ENCODE assay signal across 24 cellular contexts in the genomic region with DNA sequence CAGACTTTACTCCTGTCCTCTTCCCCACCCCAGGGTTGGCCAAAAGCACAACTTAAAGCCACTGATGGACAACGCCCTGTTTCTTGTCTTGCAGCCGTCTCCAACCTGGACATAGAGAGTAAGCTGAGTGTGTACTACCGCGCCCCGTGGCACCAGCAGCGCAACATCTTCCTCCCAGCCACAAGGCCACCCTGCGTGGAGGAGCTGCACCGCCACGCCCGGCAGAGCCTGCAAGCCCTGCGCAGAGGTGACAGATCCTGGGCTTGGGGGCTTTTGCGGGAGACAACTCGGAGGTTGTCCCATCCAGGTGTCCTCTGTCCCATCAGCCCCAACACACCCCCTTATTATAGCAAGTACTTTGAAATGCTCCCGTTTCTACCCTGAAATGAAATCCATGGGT.
"Had no signal": no experiment of that assay in that cellular context is flagged by ENCODE, and none has a peak within 500 bp of the region (broad histone marks: within the 10 kb centered on the region; RNA-seq: fewer than 3 reads in every experiment).

No MANE protein-coding gene starts in this region.

- H3K27me3 ChIP-seq: colonic mucosa, esophagus muscularis mucosa, esophagus squamous epithelium, foreskin keratinocyte, gastrocnemius medialis, gastroesophageal sphincter had no signal

- H3K27ac ChIP-seq: colonic mucosa, coronary artery, dorsolateral prefrontal cortex, epithelial cell of prostate, esophagus muscularis mucosa, esophagus squamous epithelium, foreskin keratinocyte, gastrocnemius medialis, gastroesophageal sphincter, heart left ventricle, heart right ventricle had no signal

- H3K27ac Mint-ChIP-seq: dendritic cell treated with granulocyte-macrophage colony-stimulating factor and Interleukin-4, amounts not matched to agents 40 ng/mL and 50 ng/mL, for 4 days; effector memory CD8-positive, alpha-beta T cell; endodermal cell had no signal

- DNase-seq: colonic mucosa; cortex of kidney; dermis blood vessel endothelial cell; dorsolateral prefrontal cortex; effector CD4-positive, alpha-beta T cell; effector CD8-positive, alpha-beta T cell; effector memory CD4-positive, alpha-beta T cell; effector memory CD8-positive, alpha-beta T cell; endodermal cell; erythroblast; esophagus squamous epithelium; foreskin fibroblast; foreskin keratinocyte; foreskin melanocyte; gastrocnemius medialis; glutamatergic neuron; head of caudate nucleus; heart left ventricle; heart right ventricle had no signal

- H3K4me3 Mint-ChIP-seq: dendritic cell treated with granulocyte-macrophage colony-stimulating factor and Interleukin-4, amounts not matched to agents 40 ng/mL and 50 ng/mL, for 4 days; effector memory CD8-positive, alpha-beta T cell; endodermal cell had no signal

- H3K4me3 ChIP-seq: colonic mucosa, coronary artery, dorsolateral prefrontal cortex, esophagus muscularis mucosa, esophagus squamous epithelium, gastrocnemius medialis, gastroesophageal sphincter, heart left ventricle, heart right ventricle had no signal

- H3K9me3 ChIP-seq: colonic mucosa, esophagus muscularis mucosa, esophagus squamous epithelium, gastrocnemius medialis, gastroesophageal sphincter, heart left ventricle, heart right ventricle had no signal

- H3K36me3 ChIP-seq: colonic mucosa, esophagus muscularis mucosa, esophagus squamous epithelium, gastrocnemius medialis, gastroesophageal sphincter, heart left ventricle, heart right ventricle had no signal

- H3K27me3 Mint-ChIP-seq: dendritic cell treated with granulocyte-macrophage colony-stimulating factor and Interleukin-4, amounts not matched to agents 40 ng/mL and 50 ng/mL, for 4 days; effector memory CD8-positive, alpha-beta T cell had no signal

- H3K4me1 ChIP-seq: colonic mucosa, foreskin keratinocyte, gastrocnemius medialis had no signal

- H3K9me3 Mint-ChIP-seq: dendritic cell treated with granulocyte-macrophage colony-stimulating factor and Interleukin-4, amounts not matched to agents 40 ng/mL and 50 ng/mL, for 4 days; effector memory CD8-positive, alpha-beta T cell; endodermal cell had no signal
